In genomic region chr5:4901890-4902289, GRCh38 we compare ENCODE assay signal across 34 cellular contexts.
"Had no signal": no experiment of that assay in that cellular context is flagged by ENCODE, and none has a peak within 500 bp of the region (broad histone marks: within the 10 kb centered on the region; RNA-seq: fewer than 3 reads in every experiment).

No MANE protein-coding gene starts in this region.

- H3K4me1 Mint-ChIP-seq: activated B cell treated with CpG ODN at 0.5 μM for 24 hours had no signal

- H3K27ac Mint-ChIP-seq: activated B cell treated with CpG ODN at 0.5 μM for 24 hours; activated CD4-positive, alpha-beta memory T cell treated with anti-CD3 and anti-CD28 coated beads for 36 hours; activated naive CD4-positive, alpha-beta T cell treated with anti-CD3 and anti-CD28 coated beads for 36 hours; activated naive CD4-positive, alpha-beta T cell treated with anti-CD3 and anti-CD28 coated beads, Interleukin-2, amount 50 U/mL, for 72 hours; activated T-helper 1 cell treated with anti-CD3 and anti-CD28 coated beads, Interleukin-12 subunit alpha, Interleukin-12 subunit beta, Interleukin-2, Interleukin-4 antibody, amounts not matched to agents 30 ng/mL and 10 ng/mL and 1 ng/mL, durations not matched to agents 14 hours and 24 hours and 36 hours had no signal

- H3K9me3 Mint-ChIP-seq: activated B cell treated with CpG ODN at 0.5 μM for 24 hours; activated CD4-positive, alpha-beta memory T cell treated with anti-CD3 and anti-CD28 coated beads for 36 hours; activated naive CD4-positive, alpha-beta T cell treated with anti-CD3 and anti-CD28 coated beads for 36 hours; activated T-cell treated with anti-CD3 and anti-CD28 coated beads, Interleukin-2, amount 50 U/mL, for 4 hours; activated T-helper 1 cell treated with anti-CD3 and anti-CD28 coated beads, Interleukin-12 subunit alpha, Interleukin-12 subunit beta, Interleukin-2, Interleukin-4 antibody, amounts not matched to agents 30 ng/mL and 10 ng/mL and 1 ng/mL, durations not matched to agents 14 hours and 24 hours and 36 hours had no signal

- H3K27ac ChIP-seq: adrenal gland, body of pancreas, breast epithelium, VCaP had no signal

- H3K36me3 Mint-ChIP-seq: activated CD4-positive, alpha-beta memory T cell treated with anti-CD3 and anti-CD28 coated beads for 36 hours; activated naive CD4-positive, alpha-beta T cell treated with anti-CD3 and anti-CD28 coated beads, Interleukin-2, amount 50 U/mL, for 72 hours had no signal

- H3K9me3 ChIP-seq: adrenal gland, body of pancreas, breast epithelium, MG63, Peyer's patch had no signal

- H3K4me1 ChIP-seq: adrenal gland, body of pancreas, breast epithelium, Peyer's patch had no signal

- ATAC-seq: activated naive CD4-positive, alpha-beta T cell treated with anti-CD3 and anti-CD28 coated beads, Interleukin-2, amount 50 U/mL, for 72 hours; activated T-cell treated with anti-CD3 and anti-CD28 coated beads, Interleukin-2, amount 50 U/mL, for 4 hours; body of pancreas; PC-3 had no signal

- H3K27me3 Mint-ChIP-seq: activated B cell treated with CpG ODN at 0.5 μM for 24 hours; activated CD4-positive, alpha-beta memory T cell treated with anti-CD3 and anti-CD28 coated beads for 36 hours had no signal

- DNase-seq: activated B cell treated with CpG ODN at 0.5 μM for 24 hours; activated CD4-positive, alpha-beta memory T cell treated with anti-CD3 and anti-CD28 coated beads for 36 hours; activated CD4-positive, alpha-beta T cell treated with anti-CD3 and anti-CD28 coated beads for 4 hours; activated CD4-positive, alpha-beta T cell treated with anti-CD3 and anti-CD28 coated beads, Interleukin-2, amount 50 U/mL, for 1 hour; activated CD4-positive, CD25-positive, alpha-beta regulatory T cell treated with anti-CD3 and anti-CD28 coated beads, Interleukin-2, amount 50 U/mL, for 72 hours; activated CD8-positive, alpha-beta memory T cell treated with anti-CD3 and anti-CD28 coated beads, Interleukin-2, amount 50 U/mL, for 4 hours; activated gamma-delta T cell treated with Interleukin-2 at 50 U/mL for 16 hours; activated naive CD4-positive, alpha-beta T cell treated with anti-CD3 and anti-CD28 coated beads for 36 hours; activated T-cell treated with anti-CD3 and anti-CD28 coated beads for 4 hours; activated T-cell treated with anti-CD3 and anti-CD28 coated beads, Interleukin-2, amount 50 U/mL, for 4 hours; adrenal gland; body of pancreas; Kasumi-1; KG1; MG63; MV-4-11; NCI-H1092; NCI-H1436 treated with DMSO at 0.1 percent for 48 hours; NCI-H1694 treated with DMSO at 0.1 percent for 48 hours; NCI-H2029; NCI-H345; NCI-H748 treated with DMSO at 0.1 percent for 48 hours; NK-92 treated with Interleukin-12 subunit alpha and Interleukin-12 subunit beta, amount 100 ng/mL, for 24 hours; PC-3; Peyer's patch; RPMI8226; SW 1271; T-helper 1 cell; T-helper 2 cell; T-helper 9 cell had no signal

- H3K36me3 ChIP-seq: adrenal gland, breast epithelium, MG63, Peyer's patch had no signal

- H3K4me3 ChIP-seq: adrenal gland, body of pancreas, breast epithelium, MG63, Peyer's patch had no signal

- H3K4me3 Mint-ChIP-seq: activated B cell treated with CpG ODN at 0.5 μM for 24 hours; activated CD4-positive, alpha-beta memory T cell treated with anti-CD3 and anti-CD28 coated beads for 36 hours; activated naive CD4-positive, alpha-beta T cell treated with anti-CD3 and anti-CD28 coated beads for 36 hours; activated T-cell treated with anti-CD3 and anti-CD28 coated beads, Interleukin-2, amount 50 U/mL, for 4 hours; activated T-helper 1 cell treated with anti-CD3 and anti-CD28 coated beads, Interleukin-12 subunit alpha, Interleukin-12 subunit beta, Interleukin-2, Interleukin-4 antibody, amounts not matched to agents 30 ng/mL and 10 ng/mL and 1 ng/mL, durations not matched to agents 14 hours and 24 hours and 36 hours had no signal

- H3K27me3 ChIP-seq: body of pancreas, Peyer's patch had no signal
